ENCODE assay signal across 8 cellular contexts in the genomic region with DNA sequence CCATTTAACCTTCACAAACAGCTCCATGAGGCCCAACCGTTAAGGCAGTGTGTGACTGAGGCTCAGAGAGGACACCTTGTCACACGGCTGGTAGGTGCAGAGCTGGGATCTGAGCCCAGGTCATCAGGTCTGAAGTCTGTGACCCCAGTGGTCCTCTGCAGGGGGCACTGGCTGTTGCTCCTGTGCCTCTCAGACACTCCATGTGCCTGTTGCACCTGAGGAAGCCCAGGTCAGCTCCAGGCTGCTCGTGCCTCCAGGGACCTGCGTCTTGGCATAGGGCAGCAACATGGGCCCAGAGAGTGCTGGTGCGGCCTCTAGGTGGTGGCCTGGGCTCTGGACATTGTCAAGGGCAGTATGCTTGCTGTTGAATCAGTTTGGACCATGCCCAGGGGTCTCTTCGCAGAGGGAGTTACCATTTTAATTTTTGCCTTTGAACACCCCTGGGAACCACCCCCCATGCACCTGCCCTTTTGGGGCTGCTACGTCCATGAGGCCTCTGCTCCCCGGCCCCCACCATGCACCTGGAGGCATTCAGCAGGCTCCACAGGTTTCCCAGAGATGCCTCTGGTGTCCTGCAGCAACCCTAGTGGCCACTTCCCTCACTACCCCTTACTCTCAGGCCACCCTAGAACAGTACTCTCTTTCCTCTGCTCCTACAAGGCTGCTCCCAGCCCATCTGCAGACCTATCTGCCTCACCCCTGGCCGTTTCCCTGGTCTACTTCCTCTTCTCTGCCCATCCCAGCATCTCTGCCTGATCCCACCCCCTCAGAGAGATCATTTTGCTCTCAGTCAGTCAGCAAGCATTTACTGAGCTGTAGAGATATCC. TPM values are rescaled to one million over a fixed set of nuclear protein-coding genes. Genes with fewer than 3 reads are reported as not detected.
DNase-seq lines count a peak whose midpoint lies in the region; ATAC-seq and TF ChIP-seq lines count a peak whose summit lies in the region.

No MANE protein-coding gene starts in this region.

- no peak for DNase-seq in CD4-positive, CD25-positive, alpha-beta regulatory T cell
- no peak for DNase-seq in HFFc6
- DNase-seq in activated CD4-positive, alpha-beta memory T cell treated with anti-CD3 and anti-CD28 coated beads, Interleukin-2, amount 10 ng/mL, durations not matched to agents 7 days and 5 days: no peak
- peak; percentile 54 for DNase-seq in left kidney (ENCODE audit: low read depth, low spot score)
- DNase-seq in amygdala (lab: John Stamatoyannopoulos, UW): no peak
- no peak for DNase-seq in thyroid gland
- DNase-seq in activated CD4-positive, alpha-beta T cell treated with anti-CD3 and anti-CD28 coated beads, Interleukin-2, amount 50 U/mL, for 4 hours: no peak

- no peaks in the 10 kb centered on the region for H3K9me3 Mint-ChIP-seq in CD4-positive, CD25-positive, alpha-beta regulatory T cell
- H3K9me3 Mint-ChIP-seq in HFFc6: peaks cover 6% of the 10 kb centered on the region
- no peaks in the 10 kb centered on the region for H3K9me3 Mint-ChIP-seq in activated CD4-positive, alpha-beta memory T cell treated with anti-CD3 and anti-CD28 coated beads, Interleukin-2, amount 10 ng/mL, durations not matched to agents 7 days and 5 days

- H3K9me3 ChIP-seq in CD4-positive, CD25-positive, alpha-beta regulatory T cell (ENCODE audit: control insufficient read depth in 2 of 2, low read length in 2 of 2): no peaks in the 10 kb centered on the region
- H3K9me3 ChIP-seq in thyroid gland: no peaks in the 10 kb centered on the region

- ATAC-seq in CD4-positive, CD25-positive, alpha-beta regulatory T cell (ENCODE audit: low read depth in 2 of 2): no peak
- no peak for ATAC-seq in GM21360 (IDR thresholded peaks at IDR 0.05; ENCODE audit: unreplicated experiment)

- no peak for TF ChIP-seq POLR2A in thyroid gland (IDR thresholded peaks at IDR 0.05)

- H3K36me3 Mint-ChIP-seq in CD4-positive, CD25-positive, alpha-beta regulatory T cell: no peaks in the 10 kb centered on the region
- H3K36me3 Mint-ChIP-seq in HFFc6 (ENCODE audit: low read depth): peaks cover 4% of the 10 kb centered on the region; the same call in 1 of the 2 replicates
- H3K36me3 Mint-ChIP-seq in activated CD4-positive, alpha-beta memory T cell treated with anti-CD3 and anti-CD28 coated beads, Interleukin-2, amount 10 ng/mL, durations not matched to agents 7 days and 5 days (ENCODE audit: low read depth): no peaks in the 10 kb centered on the region

- H3K27me3 ChIP-seq in CD4-positive, CD25-positive, alpha-beta regulatory T cell (ENCODE audit: control insufficient read depth, insufficient read depth, low read length): no peaks in the 10 kb centered on the region
- H3K27me3 ChIP-seq in thyroid gland: no peaks in the 10 kb centered on the region

- no peak overlapping the region for H3K27ac ChIP-seq in CD4-positive, CD25-positive, alpha-beta regulatory T cell (ENCODE audit: insufficient read depth, low read length, poor library complexity, severe bottlenecking)
- H3K27ac ChIP-seq in thyroid gland: no peak overlapping the region

- CTCF ChIA-PET in activated CD4-positive, alpha-beta memory T cell treated with anti-CD3 and anti-CD28 coated beads, Interleukin-2, amount 10 ng/mL, durations not matched to agents 7 days and 5 days (lab: Charles Lee): interaction anchor here (1.0 to 27.1 kb wide), 6 partner anchors 12 to 193 kb away, joined by 3 to 655 read pairs (median 68); partner anchors contain the start of gene AHCYL1

- H3K27me3 Mint-ChIP-seq in CD4-positive, CD25-positive, alpha-beta regulatory T cell: no peaks in the 10 kb centered on the region
- H3K27me3 Mint-ChIP-seq in HFFc6 (ENCODE audit: insufficient read depth): no peaks in the 10 kb centered on the region; the same call in 1 of the 2 replicates
- no peaks in the 10 kb centered on the region for H3K27me3 Mint-ChIP-seq in activated CD4-positive, alpha-beta memory T cell treated with anti-CD3 and anti-CD28 coated beads, Interleukin-2, amount 10 ng/mL, durations not matched to agents 7 days and 5 days

- H3K36me3 ChIP-seq in CD4-positive, CD25-positive, alpha-beta regulatory T cell (ENCODE audit: control insufficient read depth, insufficient read depth, low read length): no peaks in the 10 kb centered on the region
- H3K36me3 ChIP-seq in thyroid gland: no peaks in the 10 kb centered on the region

- no peak overlapping the region for H3K4me3 ChIP-seq in CD4-positive, CD25-positive, alpha-beta regulatory T cell (ENCODE audit: low read depth, low read length)
- no peak overlapping the region for H3K4me3 ChIP-seq in thyroid gland (replicated peaks in 1 of 3)

- 83 to 90% methylated on average over 6 to 7 of the region's 9 CpGs for WGBS in thyroid gland, 2 donors

- intact Hi-C loops in thyroid gland (cut with DNase I): no loop called here

- peak overlapping the region in 2 of 3 donors; percentile 91 to 92 for H3K27ac Mint-ChIP-seq in CD4-positive, CD25-positive, alpha-beta regulatory T cell
- no peak overlapping the region for H3K27ac Mint-ChIP-seq in HFFc6
- H3K27ac Mint-ChIP-seq in activated CD4-positive, alpha-beta memory T cell treated with anti-CD3 and anti-CD28 coated beads, Interleukin-2, amount 10 ng/mL, durations not matched to agents 7 days and 5 days: peak overlapping the region; percentile 70

- peaks cover 48% of the 10 kb centered on the region for H3K4me1 ChIP-seq in CD4-positive, CD25-positive, alpha-beta regulatory T cell (ENCODE audit: control insufficient read depth, insufficient read depth, low read length, poor library complexity, severe bottlenecking)
- H3K4me1 ChIP-seq in thyroid gland: peaks cover 26 to 48% of the 10 kb centered on the region in 2 donors

- TF ChIP-seq CTCF in HFFc6 (IDR thresholded peaks at IDR 0.05): peak; percentile 68
- TF ChIP-seq CTCF in thyroid gland (IDR thresholded peaks at IDR 0.05): no peak

- peaks cover 0 to 70% (median 43%) of the 10 kb centered on the region in 4 donors for H3K4me1 Mint-ChIP-seq in CD4-positive, CD25-positive, alpha-beta regulatory T cell
- peaks cover 65% of the 10 kb centered on the region for H3K4me1 Mint-ChIP-seq in HFFc6 (ENCODE audit: low read depth)
- H3K4me1 Mint-ChIP-seq in activated CD4-positive, alpha-beta memory T cell treated with anti-CD3 and anti-CD28 coated beads, Interleukin-2, amount 10 ng/mL, durations not matched to agents 7 days and 5 days: peaks cover 81% of the 10 kb centered on the region

- H3K4me3 Mint-ChIP-seq in CD4-positive, CD25-positive, alpha-beta regulatory T cell: peak overlapping the region in 3 of 4 donors; percentile 3 to 50 (median 33)
- no peak overlapping the region for H3K4me3 Mint-ChIP-seq in HFFc6
- no peak overlapping the region for H3K4me3 Mint-ChIP-seq in activated CD4-positive, alpha-beta memory T cell treated with anti-CD3 and anti-CD28 coated beads, Interleukin-2, amount 10 ng/mL, durations not matched to agents 7 days and 5 days

- POLR2A ChIA-PET in activated CD4-positive, alpha-beta memory T cell treated with anti-CD3 and anti-CD28 coated beads, Interleukin-2, amount 10 ng/mL, durations not matched to agents 7 days and 5 days (lab: Charles Lee): interaction anchor here (0.8 to 6.4 kb wide), 9 partner anchors 8 to 196 kb away, joined by 3 to 137 read pairs (median 5); partner anchors contain the start of genes AHCYL1 and CSF1

RNA-seq across cellular contexts. Expression of gene EPS8L3, which starts 25.2 kb away (rescaled TPM):
- total RNA-seq in CD4-positive, CD25-positive, alpha-beta regulatory T cell: not detected
- not detected for polyA plus RNA-seq in CD4-positive, CD25-positive, alpha-beta regulatory T cell
- total RNA-seq in HFFc6 (2021; fragmentation: NEBNext Ultra II Directional; extraction: Animal tissue kit (Norgen Biotek cat#: 25700)): not detected
- total RNA-seq in activated CD4-positive, alpha-beta memory T cell treated with anti-CD3 and anti-CD28 coated beads, Interleukin-2, amount 10 ng/mL, durations not matched to agents 7 days and 5 days: not detected
- not detected for total RNA-seq in thyroid gland

RNA-seq across cellular contexts. Expression of gene GSTM3, which starts 48.1 kb away (rescaled TPM):
- total RNA-seq in CD4-positive, CD25-positive, alpha-beta regulatory T cell: 5.3 TPM
- 10 to 100 TPM in 3 of 4 donors, 1 to 10 TPM in 1; 3.9 to 50.1 (median 48.7) TPM for polyA plus RNA-seq in CD4-positive, CD25-positive, alpha-beta regulatory T cell
- total RNA-seq in HFFc6 (2021; fragmentation: NEBNext Ultra II Directional; extraction: Animal tissue kit (Norgen Biotek cat#: 25700)): 10 to 100 TPM; 36.9 to 51.3 (median 43.6) TPM
- under 1 TPM; 0.23 to 0.95 TPM for total RNA-seq in activated CD4-positive, alpha-beta memory T cell treated with anti-CD3 and anti-CD28 coated beads, Interleukin-2, amount 10 ng/mL, durations not matched to agents 7 days and 5 days
- 100 to 1,000 TPM in 3 of 4 donors, 10 to 100 TPM in 1; 61.1 to 162 (median 132) TPM for total RNA-seq in thyroid gland

Comparison
In these comparisons a context has a peak if more than half of its experiments do, and no peak if none do; other contexts are left out.
1. H3K4me3 Mint-ChIP-seq: peak in CD4-positive, CD25-positive, alpha-beta regulatory T cell (3 of 4); none in HFFc6 (single experiment) and activated CD4-positive, alpha-beta memory T cell treated with anti-CD3 and anti-CD28 coated beads, Interleukin-2, amount 10 ng/mL, durations not matched to agents 7 days and 5 days (single experiment).